ENCODE assay signal across 9 cellular contexts in genomic region chr19:44745386-44745831, GRCh38. TPM values are rescaled to one million over a fixed set of nuclear protein-coding genes. Genes with fewer than 3 reads are reported as not detected.
A peak's percentile ranks its signal among the peaks of the same experiment; 100 is the strongest.
DNase-seq lines count a peak whose midpoint lies in the region; ATAC-seq and TF ChIP-seq lines count a peak whose summit lies in the region.
"Had no signal": no experiment of that assay in that cellular context is flagged by ENCODE, and none has a peak within 500 bp of the region (broad histone marks: within the 10 kb centered on the region; RNA-seq: fewer than 3 reads in every experiment).

No MANE protein-coding gene starts in this region.

- H3K27me3 ChIP-seq in breast epithelium (no peaks in the 10 kb centered on the region), mesenchymal stem cell (ENCODE audit: control insufficient read depth in 1 of 2, insufficient read depth in 1 of 2, low read length in 2 of 2) (no peaks in the 10 kb centered on the region), aorta (ENCODE audit: control insufficient read depth in 1 of 2, insufficient read depth in 2 of 2, low read length in 1 of 2) (no peaks in the 10 kb centered on the region)

- peak overlapping the region in 1 of 2 experiments; percentile 83 for H3K14ac ChIP-seq in mesenchymal stem cell (ENCODE audit: low read length in 2 of 2)

- H2AFZ ChIP-seq in mesenchymal stem cell (ENCODE audit: low read depth, low read length): no peak overlapping the region

- peak overlapping the region; percentile 87 to 94 for H3K18ac ChIP-seq in mesenchymal stem cell (ENCODE audit: low read depth in 1 of 2, low read length in 2 of 2)

- no peak overlapping the region for H3K4me2 ChIP-seq in mesenchymal stem cell (ENCODE audit: low read length, poor library complexity, severe bottlenecking)

- ATAC-seq in activated naive CD8-positive, alpha-beta T cell treated with anti-CD3 and anti-CD28 coated beads, Interleukin-2, amount 50 U/mL, for 24 hours: no peak
- ATAC-seq in aorta (ENCODE audit: low FRiP score) (peak; percentile 32), HG03045 (IDR thresholded peaks at IDR 0.05; ENCODE audit: unreplicated experiment) (no peak)
- ATAC-seq in activated CD8-positive, alpha-beta memory T cell treated with anti-CD3 and anti-CD28 coated beads, Interleukin-2, amount 10 ng/mL, durations not matched to agents 7 days and 5 days: no peak

- H3K27ac ChIP-seq in breast epithelium: peak overlapping the region; percentile 91 to 96
- no peak overlapping the region for H3K27ac ChIP-seq in mesenchymal stem cell (ENCODE audit: low read length, poor library complexity, severe bottlenecking)
- H3K27ac ChIP-seq in aorta (ENCODE audit: low read depth in 1 of 2, low read length in 2 of 2): peak overlapping the region in 1 of 2 donors; percentile 19

- intact Hi-C loops in breast epithelium (cut with DNase I; ENCODE audit: low total_unique reads): no loop called here
- intact Hi-C loops in aorta (cut with DNase I): no loop called here

- H3K4me3 ChIP-seq in breast epithelium: peak overlapping the region in 1 of 3 donors; percentile 26
- peak overlapping the region in 1 of 2 experiments; percentile 54 for H3K4me3 ChIP-seq in mesenchymal stem cell (ENCODE audit: insufficient read depth in 1 of 2, low read depth in 1 of 2, low read length in 2 of 2)
- H3K4me3 ChIP-seq in aorta (ENCODE audit: low read length in 2 of 2): no peak overlapping the region

- H3K4me3 Mint-ChIP-seq in activated naive CD8-positive, alpha-beta T cell: no peak overlapping the region
- no peak overlapping the region for H3K4me3 Mint-ChIP-seq in activated naive CD8-positive, alpha-beta T cell treated with anti-CD3 and anti-CD28 coated beads, Interleukin-2, amount 50 U/mL, for 24 hours
- H3K4me3 Mint-ChIP-seq in activated CD8-positive, alpha-beta memory T cell treated with anti-CD3 and anti-CD28 coated beads, Interleukin-2, amount 10 ng/mL, durations not matched to agents 7 days and 5 days: no peak overlapping the region

- peak overlapping the region; percentile 52 to 91 for H3K4ac ChIP-seq in mesenchymal stem cell (ENCODE audit: low read depth in 1 of 2, low read length in 2 of 2)

- no peak for TF ChIP-seq POLR2A in breast epithelium (IDR thresholded peaks at IDR 0.05)

- peaks cover 4% of the 10 kb centered on the region for H3K79me1 ChIP-seq in mesenchymal stem cell (replicated peaks; ENCODE audit: low read length, poor library complexity, severe bottlenecking)

- CTCF ChIA-PET in activated CD8-positive, alpha-beta memory T cell treated with anti-CD3 and anti-CD28 coated beads, Interleukin-2, amount 10 ng/mL, durations not matched to agents 7 days and 5 days (lab: Charles Lee): interaction anchor here (0.9 to 9.0 kb wide), 2 partner anchors 8 to 21 kb away, joined by 3 to 75 read pairs; no protein-coding TSS in a partner anchor

- no peak for DNase-seq in activated naive CD8-positive, alpha-beta T cell treated with anti-CD3 and anti-CD28 coated beads, Interleukin-2, amount 50 U/mL, for 24 hours
- DNase-seq in breast epithelium (ENCODE audit: low spot score in 2 of 2) (peak; percentile 51 to 66), mesenchymal stem cell (peak; percentile 90), aorta (peak; percentile 88 to 90), DMS79 treated with DMSO at 0.1 percent for 48 hours (lab: John Stamatoyannopoulos, UW) (no peak)
- no peak for DNase-seq in activated CD8-positive, alpha-beta memory T cell treated with anti-CD3 and anti-CD28 coated beads, Interleukin-2, amount 10 ng/mL, durations not matched to agents 7 days and 5 days

- no peaks in the 10 kb centered on the region for H3K27me3 Mint-ChIP-seq in activated naive CD8-positive, alpha-beta T cell
- H3K27me3 Mint-ChIP-seq in activated naive CD8-positive, alpha-beta T cell treated with anti-CD3 and anti-CD28 coated beads, Interleukin-2, amount 50 U/mL, for 24 hours: peaks cover 4% of the 10 kb centered on the region
- peaks cover 3% of the 10 kb centered on the region for H3K27me3 Mint-ChIP-seq in activated CD8-positive, alpha-beta memory T cell treated with anti-CD3 and anti-CD28 coated beads, Interleukin-2, amount 10 ng/mL, durations not matched to agents 7 days and 5 days

- H4K8ac ChIP-seq in mesenchymal stem cell (ENCODE audit: low read length): peak overlapping the region; percentile 89

- no peaks in the 10 kb centered on the region for H3K9me3 Mint-ChIP-seq in activated naive CD8-positive, alpha-beta T cell (ENCODE audit: low read depth)
- H3K9me3 Mint-ChIP-seq in activated naive CD8-positive, alpha-beta T cell treated with anti-CD3 and anti-CD28 coated beads, Interleukin-2, amount 50 U/mL, for 24 hours: no peaks in the 10 kb centered on the region
- H3K9me3 Mint-ChIP-seq in activated CD8-positive, alpha-beta memory T cell treated with anti-CD3 and anti-CD28 coated beads, Interleukin-2, amount 10 ng/mL, durations not matched to agents 7 days and 5 days (ENCODE audit: low read depth): no peaks in the 10 kb centered on the region

- peak overlapping the region in 1 of 2 experiments; percentile 46 for H3K23ac ChIP-seq in mesenchymal stem cell (ENCODE audit: low read length in 2 of 2)

- peak overlapping the region; percentile 95 for H2BK15ac ChIP-seq in mesenchymal stem cell (ENCODE audit: low read depth, poor library complexity, severe bottlenecking)

- H2BK120ac ChIP-seq in mesenchymal stem cell (ENCODE audit: low read depth, low read length): peak overlapping the region; percentile 89

- no peaks in the 10 kb centered on the region for H3K36me3 Mint-ChIP-seq in activated naive CD8-positive, alpha-beta T cell
- H3K36me3 Mint-ChIP-seq in activated naive CD8-positive, alpha-beta T cell treated with anti-CD3 and anti-CD28 coated beads, Interleukin-2, amount 50 U/mL, for 24 hours (ENCODE audit: low read depth): peaks cover 3% of the 10 kb centered on the region
- H3K36me3 Mint-ChIP-seq in activated CD8-positive, alpha-beta memory T cell treated with anti-CD3 and anti-CD28 coated beads, Interleukin-2, amount 10 ng/mL, durations not matched to agents 7 days and 5 days: peaks cover 14% of the 10 kb centered on the region

- peak overlapping the region; percentile 83 for H2AK5ac ChIP-seq in mesenchymal stem cell (ENCODE audit: low read length, severe bottlenecking)

- 21% methylated on average over 7 of the region's 9 CpGs for WGBS in mesenchymal stem cell
- WGBS in aorta, 2 donors: 48 to 55% methylated on average over 4 to 9 of the region's 9 CpGs

- no peaks in the 10 kb centered on the region for H3K9me3 ChIP-seq in breast epithelium
- no peaks in the 10 kb centered on the region for H3K9me3 ChIP-seq in mesenchymal stem cell (ENCODE audit: control insufficient read depth, low read length)
- H3K9me3 ChIP-seq in aorta (ENCODE audit: control insufficient read depth, low read length): no peaks in the 10 kb centered on the region

- H2BK12ac ChIP-seq in mesenchymal stem cell (ENCODE audit: low read length in 2 of 2): peak overlapping the region; percentile 76 to 100

- peak overlapping the region; percentile 90 for H4K91ac ChIP-seq in mesenchymal stem cell (ENCODE audit: low read length)

- peak overlapping the region; percentile 61 for H3K27ac Mint-ChIP-seq in activated naive CD8-positive, alpha-beta T cell
- H3K27ac Mint-ChIP-seq in activated naive CD8-positive, alpha-beta T cell treated with anti-CD3 and anti-CD28 coated beads, Interleukin-2, amount 50 U/mL, for 24 hours: no peak overlapping the region
- H3K27ac Mint-ChIP-seq in activated CD8-positive, alpha-beta memory T cell treated with anti-CD3 and anti-CD28 coated beads, Interleukin-2, amount 10 ng/mL, durations not matched to agents 7 days and 5 days: no peak overlapping the region

- no peak overlapping the region for H2BK5ac ChIP-seq in mesenchymal stem cell (ENCODE audit: low read depth, low read length, poor library complexity, severe bottlenecking)

- H3K4me1 Mint-ChIP-seq in activated naive CD8-positive, alpha-beta T cell (ENCODE audit: low read depth): peaks cover 35% of the 10 kb centered on the region
- peaks cover 49% of the 10 kb centered on the region for H3K4me1 Mint-ChIP-seq in activated naive CD8-positive, alpha-beta T cell treated with anti-CD3 and anti-CD28 coated beads, Interleukin-2, amount 50 U/mL, for 24 hours
- H3K4me1 Mint-ChIP-seq in activated CD8-positive, alpha-beta memory T cell treated with anti-CD3 and anti-CD28 coated beads, Interleukin-2, amount 10 ng/mL, durations not matched to agents 7 days and 5 days: peaks cover 32% of the 10 kb centered on the region

- H3K36me3 ChIP-seq in breast epithelium: no peaks in the 10 kb centered on the region
- peaks cover 0 to 4% of the 10 kb centered on the region in 2 experiments for H3K36me3 ChIP-seq in mesenchymal stem cell (ENCODE audit: control insufficient read depth in 1 of 2, insufficient read depth in 2 of 2, low read depth in 1 of 2, low read length in 2 of 2)
- H3K36me3 ChIP-seq in aorta (ENCODE audit: control insufficient read depth in 1 of 2, insufficient read depth in 2 of 2, low read length in 1 of 2): no peaks in the 10 kb centered on the region

- H3K4me1 ChIP-seq in breast epithelium: peaks cover 22 to 28% of the 10 kb centered on the region in 2 donors
- peaks cover 32% of the 10 kb centered on the region for H3K4me1 ChIP-seq in mesenchymal stem cell (ENCODE audit: control insufficient read depth, insufficient read depth, low read depth, low read length)
- H3K4me1 ChIP-seq in aorta (ENCODE audit: control insufficient read depth in 1 of 2, insufficient read depth in 2 of 2, low read length in 2 of 2): no peaks in the 10 kb centered on the region

- TF ChIP-seq CTCF in breast epithelium (IDR thresholded peaks at IDR 0.05): no peak

- peak overlapping the region; percentile 84 for H3K9ac ChIP-seq in mesenchymal stem cell (ENCODE audit: low read length)

RNA-seq across cellular contexts. Expression of gene BCL3, which starts 3.1 kb away (rescaled TPM):
- total RNA-seq in breast epithelium (10 to 100 TPM in 2 of 3 donors, 1 to 10 TPM in 1; 4.3 to 37.6 (median 34.4) TPM), aorta (100 to 1,000 TPM in 1 of 2 donors, 10 to 100 TPM in 1; 46.4 to 102 TPM)
- polyA plus RNA-seq in mesenchymal stem cell (2013, experiment 1 of 2): 48.8 TPM
- polyA plus RNA-seq in mesenchymal stem cell (2013, experiment 2 of 2): 47.7 TPM
- polyA plus RNA-seq in aorta: 10 to 100 TPM; 29.9 to 36.2 TPM
- 10 to 100 TPM; 56.3 to 60.3 TPM for total RNA-seq in activated CD8-positive, alpha-beta memory T cell treated with anti-CD3 and anti-CD28 coated beads, Interleukin-2, amount 10 ng/mL, durations not matched to agents 7 days and 5 days

RNA-seq across cellular contexts. Expression of gene CBLC, which starts 32.3 kb away (rescaled TPM):
- total RNA-seq in breast epithelium (10 to 100 TPM in 2 of 3 donors, not detected in 1; 15.7 to 18.1 TPM), aorta (not detected)
- polyA plus RNA-seq in mesenchymal stem cell (2013, experiment 1 of 2): not detected
- polyA plus RNA-seq in mesenchymal stem cell (2013, experiment 2 of 2): not detected
- polyA plus RNA-seq in aorta: 10 to 100 TPM in 1 of 2 donors, not detected in 1; 13.3 TPM
- total RNA-seq in activated CD8-positive, alpha-beta memory T cell treated with anti-CD3 and anti-CD28 coated beads, Interleukin-2, amount 10 ng/mL, durations not matched to agents 7 days and 5 days: not detected

RNA-seq across cellular contexts. Expression of gene CEACAM16, which starts 46.5 kb away (rescaled TPM):
- total RNA-seq in breast epithelium (not detected), aorta (under 1 TPM in 1 of 2 donors, not detected in 1; 0.36 TPM)
- not detected for polyA plus RNA-seq in mesenchymal stem cell (2013, experiment 1 of 2)
- not detected for polyA plus RNA-seq in mesenchymal stem cell (2013, experiment 2 of 2)
- not detected for polyA plus RNA-seq in aorta
- total RNA-seq in activated CD8-positive, alpha-beta memory T cell treated with anti-CD3 and anti-CD28 coated beads, Interleukin-2, amount 10 ng/mL, durations not matched to agents 7 days and 5 days: not detected
- total RNA-seq: pulmonary artery endothelial cell had no signal

Comparison
In these comparisons a context has a peak if more than half of its experiments do, and no peak if none do; other contexts are left out.
1. DNase-seq: peak in breast epithelium (2 of 2), mesenchymal stem cell (single experiment) and aorta (2 of 2); none in activated naive CD8-positive, alpha-beta T cell treated with anti-CD3 and anti-CD28 coated beads, Interleukin-2, amount 50 U/mL, for 24 hours (single experiment), DMS79 treated with DMSO at 0.1 percent for 48 hours (single experiment) and activated CD8-positive, alpha-beta memory T cell treated with anti-CD3 and anti-CD28 coated beads, Interleukin-2, amount 10 ng/mL, durations not matched to agents 7 days and 5 days (single experiment).